Comparison of ENCODE assay signal across 12 cellular contexts in genomic region chr7:22853138-22853537, GRCh38. TPM values are rescaled to one million over a fixed set of nuclear protein-coding genes. Genes with fewer than 3 reads are reported as not detected.
DNase-seq lines count a peak whose midpoint lies in the region; ATAC-seq lines count a peak whose summit lies in the region.
"Had no signal": no experiment of that assay in that cellular context is flagged by ENCODE, and none has a peak within 500 bp of the region (broad histone marks: within the 10 kb centered on the region; RNA-seq: fewer than 3 reads in every experiment).

No MANE protein-coding gene starts in this region.

- POLR2A ChIA-PET in activated naive CD8-positive, alpha-beta T cell treated with anti-CD3 and anti-CD28 coated beads, Interleukin-2, amount 10 ng/mL, durations not matched to agents 7 days and 5 days (lab: Charles Lee), result interaction anchor here (1.2 kb wide), 1 partner anchor 162 kb away, joined by 3 read pairs; no protein-coding TSS in a partner anchor

- H3K4me3 Mint-ChIP-seq in CD4-positive, CD25-positive, alpha-beta regulatory T cell, result peak overlapping the region; percentile 89 to 99 (median 98)
- peak overlapping the region; percentile 95 for H3K4me3 Mint-ChIP-seq in activated naive CD8-positive, alpha-beta T cell treated with anti-CD3 and anti-CD28 coated beads, Interleukin-2, amount 10 ng/mL, durations not matched to agents 7 days and 5 days
- peak overlapping the region; percentile 82 for H3K4me3 Mint-ChIP-seq in natural killer cell treated with Interleukin-12 subunit alpha and Interleukin-12 subunit beta and Interleukin-15 and Interleukin-18, amount 100 ng/mL, for 72 hours

- H3K27me3 ChIP-seq in CD4-positive, CD25-positive, alpha-beta regulatory T cell (ENCODE audit: control insufficient read depth, insufficient read depth, low read length), result peaks cover 2% of the 10 kb centered on the region
- H3K27me3 ChIP-seq in HUES6 (ENCODE audit: control insufficient read depth, insufficient read depth, low read length), result no peaks in the 10 kb centered on the region
- H3K27me3 ChIP-seq: uterus had no signal

- peak overlapping the region; percentile 64 for H3K9ac ChIP-seq in HUES6 (ENCODE audit: low read length)

- ATAC-seq in CD4-positive, CD25-positive, alpha-beta regulatory T cell (ENCODE audit: low read depth in 2 of 2), result no peak
- no peak for ATAC-seq in activated naive CD8-positive, alpha-beta T cell treated with anti-CD3 and anti-CD28 coated beads, Interleukin-2, amount 10 ng/mL, durations not matched to agents 7 days and 5 days (ENCODE audit: low read depth)
- no peak for ATAC-seq in natural killer cell treated with Interleukin-12 subunit alpha and Interleukin-12 subunit beta and Interleukin-15 and Interleukin-18, amount 100 ng/mL, for 72 hours
- ATAC-seq in HG03039 (IDR thresholded peaks at IDR 0.05; ENCODE audit: unreplicated experiment) (no peak), HG03432 (IDR thresholded peaks at IDR 0.05; ENCODE audit: unreplicated experiment) (no peak)

- no peak for DNase-seq in CD4-positive, CD25-positive, alpha-beta regulatory T cell
- DNase-seq in activated naive CD8-positive, alpha-beta T cell treated with anti-CD3 and anti-CD28 coated beads, Interleukin-2, amount 10 ng/mL, durations not matched to agents 7 days and 5 days, result no peak
- no peak for DNase-seq in natural killer cell treated with Interleukin-12 subunit alpha and Interleukin-12 subunit beta and Interleukin-15 and Interleukin-18, amount 100 ng/mL, for 72 hours (ENCODE audit: low spot score)
- no peak for DNase-seq in mesenteric fat pad (ENCODE audit: low spot score)
- no peak for DNase-seq in NCI-H2107 treated with DMSO at 0.1 percent for 48 hours (lab: John Stamatoyannopoulos, UW; ENCODE audit: unreplicated experiment)
- DNase-seq: WERI-Rb-1 had no signal

- peak overlapping the region; percentile 55 for H3K4me3 ChIP-seq in CD4-positive, CD25-positive, alpha-beta regulatory T cell (ENCODE audit: low read depth, low read length)
- peak overlapping the region; percentile 58; the same call in 1 of the 2 replicates for H3K4me3 ChIP-seq in HUES6 (ENCODE audit: low read depth, low read length)
- H3K4me3 ChIP-seq: lung had no signal

- peaks cover 28% of the 10 kb centered on the region for H3K27me3 Mint-ChIP-seq in CD4-positive, CD25-positive, alpha-beta regulatory T cell
- H3K27me3 Mint-ChIP-seq in activated naive CD8-positive, alpha-beta T cell treated with anti-CD3 and anti-CD28 coated beads, Interleukin-2, amount 10 ng/mL, durations not matched to agents 7 days and 5 days, result peaks cover 9% of the 10 kb centered on the region
- H3K27me3 Mint-ChIP-seq in natural killer cell treated with Interleukin-12 subunit alpha and Interleukin-12 subunit beta and Interleukin-15 and Interleukin-18, amount 100 ng/mL, for 72 hours, result no peaks in the 10 kb centered on the region

- peak overlapping the region; percentile 80 for H3K27ac ChIP-seq in CD4-positive, CD25-positive, alpha-beta regulatory T cell (ENCODE audit: insufficient read depth, low read length, poor library complexity, severe bottlenecking)
- no peak overlapping the region for H3K27ac ChIP-seq in HUES6 (ENCODE audit: low read depth, low read length)
- H3K27ac ChIP-seq: WERI-Rb-1 had no signal

- peak overlapping the region in 2 of 3 donors; percentile 92 to 97 for H3K27ac Mint-ChIP-seq in CD4-positive, CD25-positive, alpha-beta regulatory T cell
- H3K27ac Mint-ChIP-seq in activated naive CD8-positive, alpha-beta T cell treated with anti-CD3 and anti-CD28 coated beads, Interleukin-2, amount 10 ng/mL, durations not matched to agents 7 days and 5 days, result no peak overlapping the region
- H3K27ac Mint-ChIP-seq in natural killer cell treated with Interleukin-12 subunit alpha and Interleukin-12 subunit beta and Interleukin-15 and Interleukin-18, amount 100 ng/mL, for 72 hours, result peak overlapping the region; percentile 87 to 90

- peaks cover 6% of the 10 kb centered on the region for H3K36me3 Mint-ChIP-seq in CD4-positive, CD25-positive, alpha-beta regulatory T cell
- H3K36me3 Mint-ChIP-seq in activated naive CD8-positive, alpha-beta T cell treated with anti-CD3 and anti-CD28 coated beads, Interleukin-2, amount 10 ng/mL, durations not matched to agents 7 days and 5 days, result peaks cover 7% of the 10 kb centered on the region
- peaks cover 10% of the 10 kb centered on the region for H3K36me3 Mint-ChIP-seq in natural killer cell treated with Interleukin-12 subunit alpha and Interleukin-12 subunit beta and Interleukin-15 and Interleukin-18, amount 100 ng/mL, for 72 hours

- peaks cover 7 to 32% (median 20%) of the 10 kb centered on the region in 4 donors for H3K4me1 Mint-ChIP-seq in CD4-positive, CD25-positive, alpha-beta regulatory T cell
- peaks cover 22% of the 10 kb centered on the region for H3K4me1 Mint-ChIP-seq in activated naive CD8-positive, alpha-beta T cell treated with anti-CD3 and anti-CD28 coated beads, Interleukin-2, amount 10 ng/mL, durations not matched to agents 7 days and 5 days
- peaks cover 14 to 15% of the 10 kb centered on the region in 2 donors for H3K4me1 Mint-ChIP-seq in natural killer cell treated with Interleukin-12 subunit alpha and Interleukin-12 subunit beta and Interleukin-15 and Interleukin-18, amount 100 ng/mL, for 72 hours (ENCODE audit: low read depth in 2 of 2)

- H3K4me1 ChIP-seq in CD4-positive, CD25-positive, alpha-beta regulatory T cell (ENCODE audit: control insufficient read depth, insufficient read depth, low read length, poor library complexity, severe bottlenecking), result peaks cover 24% of the 10 kb centered on the region
- peaks cover 43% of the 10 kb centered on the region for H3K4me1 ChIP-seq in HUES6 (ENCODE audit: control insufficient read depth, insufficient read depth, low read length)
- H3K4me1 ChIP-seq: uterus had no signal

- H3K36me3 ChIP-seq in CD4-positive, CD25-positive, alpha-beta regulatory T cell (ENCODE audit: control insufficient read depth, insufficient read depth, low read length), result peaks cover 1% of the 10 kb centered on the region
- H3K36me3 ChIP-seq in HUES6 (ENCODE audit: control insufficient read depth, insufficient read depth, low read length), result peaks cover 21% of the 10 kb centered on the region
- H3K36me3 ChIP-seq: uterus, WERI-Rb-1 had no signal

- no peaks in the 10 kb centered on the region for H3K9me3 ChIP-seq in CD4-positive, CD25-positive, alpha-beta regulatory T cell (ENCODE audit: control insufficient read depth in 2 of 2, low read length in 2 of 2)
- H3K9me3 ChIP-seq in HUES6 (ENCODE audit: control insufficient read depth, insufficient read depth, low read depth, low read length), result no peaks in the 10 kb centered on the region
- H3K9me3 ChIP-seq: uterus had no signal

- no peaks in the 10 kb centered on the region for H3K9me3 Mint-ChIP-seq in CD4-positive, CD25-positive, alpha-beta regulatory T cell
- no peaks in the 10 kb centered on the region for H3K9me3 Mint-ChIP-seq in activated naive CD8-positive, alpha-beta T cell treated with anti-CD3 and anti-CD28 coated beads, Interleukin-2, amount 10 ng/mL, durations not matched to agents 7 days and 5 days
- no peaks in the 10 kb centered on the region for H3K9me3 Mint-ChIP-seq in natural killer cell treated with Interleukin-12 subunit alpha and Interleukin-12 subunit beta and Interleukin-15 and Interleukin-18, amount 100 ng/mL, for 72 hours
- H3K9me3 Mint-ChIP-seq: activated naive CD4-positive, alpha-beta T cell treated with anti-CD3 and anti-CD28 coated beads, Interleukin-2, amount 50 U/mL, for 72 hours had no signal

RNA-seq across cellular contexts. Expression of gene TOMM7, which starts 30.5 kb away (rescaled TPM):
- total RNA-seq in CD4-positive, CD25-positive, alpha-beta regulatory T cell, result 414 TPM
- 100 to 1,000 TPM; 217 to 490 (median 368) TPM for polyA plus RNA-seq in CD4-positive, CD25-positive, alpha-beta regulatory T cell
- total RNA-seq in activated naive CD8-positive, alpha-beta T cell treated with anti-CD3 and anti-CD28 coated beads, Interleukin-2, amount 10 ng/mL, durations not matched to agents 7 days and 5 days, result 100 to 1,000 TPM; 379 to 390 TPM
- total RNA-seq in natural killer cell treated with Interleukin-12 subunit alpha and Interleukin-12 subunit beta and Interleukin-15 and Interleukin-18, amount 100 ng/mL, for 72 hours, result 100 to 1,000 TPM; 136 to 203 TPM
- 248 TPM for total RNA-seq in mesenteric fat pad
